In genomic region chr1:219527994-219528393, GRCh38 we compare ENCODE assay signal across 17 cellular contexts.
A peak's percentile ranks its signal among the peaks of the same experiment; 100 is the strongest.
DNase-seq lines count a peak whose midpoint lies in the region; ATAC-seq, FAIRE-seq and TF ChIP-seq lines count a peak whose summit lies in the region.
"Had no signal": no experiment of that assay in that cellular context is flagged by ENCODE, and none has a peak within 500 bp of the region (broad histone marks: within the 10 kb centered on the region; RNA-seq: fewer than 3 reads in every experiment).

No MANE protein-coding gene starts in this region.

- peaks cover 14% of the 10 kb centered on the region for H3F3A ChIP-seq in neural progenitor cell (ENCODE audit: low read depth)

- POLR2A ChIA-PET in K562 (lab: Yijun Ruan, JAX) = interaction anchor here (0.7 kb wide), 1 partner anchor 1393 kb away, joined by 3 read pairs; no protein-coding TSS in a partner anchor

- H4K20me1 ChIP-seq in K562 (replicated peaks; ENCODE audit: control insufficient read depth, insufficient read depth, low read length) = no peaks in the 10 kb centered on the region
- no peaks in the 10 kb centered on the region for H4K20me1 ChIP-seq in neural progenitor cell (ENCODE audit: low read depth)
- H4K20me1 ChIP-seq: BLaER1 had no signal

- TF ChIP-seq CTCF in K562 (IDR thresholded peaks at IDR 0.05 in 2 of 3, conservative IDR thresholded peaks at IDR 0.05 in 1 of 3; ENCODE audit: insufficient read depth in 2 of 3, low read depth in 1 of 3, low read length in 3 of 3) = no peak
- TF ChIP-seq CTCF in neural progenitor cell (IDR thresholded peaks at IDR 0.05) = no peak

- H3K27ac ChIP-seq in K562 (ENCODE audit: extremely low read depth, low read depth, low read length) (no peak overlapping the region), neural progenitor cell (peak overlapping the region; percentile 81), aorta (ENCODE audit: low read depth in 1 of 2, low read length in 2 of 2) (no peak overlapping the region)
- H3K27ac ChIP-seq: 22Rv1, BLaER1 had no signal

- H2AFZ ChIP-seq in K562 (ENCODE audit: low read depth, low read length) = no peak overlapping the region
- H2AFZ ChIP-seq in neural progenitor cell (replicated peaks) = no peak overlapping the region

- no peak for TF ChIP-seq EP300 in K562 (IDR thresholded peaks at IDR 0.05; ENCODE audit: low read length)

- H3K36me3 Mint-ChIP-seq in neural progenitor cell = no peaks in the 10 kb centered on the region
- H3K36me3 Mint-ChIP-seq: CD14-positive monocyte; CD4-positive, alpha-beta memory T cell had no signal

- no peak for TF ChIP-seq POLR2A in K562 (conservative IDR thresholded peaks at IDR 0.05)

- no peak overlapping the region for H3K4me3 Mint-ChIP-seq in neural progenitor cell
- H3K4me3 Mint-ChIP-seq: CD14-positive monocyte; CD4-positive, alpha-beta memory T cell; H9 had no signal

- CTCF ChIA-PET in K562 (lab: Yijun Ruan, JAX; ENCODE audit: low intra/inter-chr PET ratio) = no interaction called here

- no peak for ATAC-seq in K562
- ATAC-seq in aorta (ENCODE audit: low FRiP score) = no peak
- no peak for ATAC-seq in GM21786 (IDR thresholded peaks at IDR 0.05; ENCODE audit: unreplicated experiment)
- ATAC-seq: GM12878 had no signal

- no peaks in the 10 kb centered on the region for H3K79me2 ChIP-seq in K562 (ENCODE audit: control insufficient read depth, insufficient read depth, low read length)
- H3K79me2 ChIP-seq in neural progenitor cell (ENCODE audit: low read depth) = no peaks in the 10 kb centered on the region

- H3K4me1 ChIP-seq in K562 (replicated peaks in 1 of 2; ENCODE audit: control insufficient read depth in 2 of 2, insufficient read depth in 2 of 2, low read length in 2 of 2) = no peaks in the 10 kb centered on the region
- peaks cover 11% of the 10 kb centered on the region for H3K4me1 ChIP-seq in neural progenitor cell
- no peaks in the 10 kb centered on the region for H3K4me1 ChIP-seq in aorta (ENCODE audit: control insufficient read depth in 1 of 2, insufficient read depth in 2 of 2, low read length in 2 of 2)

- no peaks in the 10 kb centered on the region for H3K27me3 ChIP-seq in K562 (ENCODE audit: control insufficient read depth in 2 of 2, insufficient read depth in 2 of 2, low read length in 2 of 2)
- H3K27me3 ChIP-seq in neural progenitor cell = no peaks in the 10 kb centered on the region
- no peaks in the 10 kb centered on the region for H3K27me3 ChIP-seq in aorta (ENCODE audit: control insufficient read depth in 1 of 2, insufficient read depth in 2 of 2, low read length in 1 of 2)
- H3K27me3 ChIP-seq: BLaER1 had no signal

- in situ Hi-C loops in K562 (cut with MboI) = no loop called here

- no peak for FAIRE-seq in K562 (lab: Jason Lieb, UNC)
- FAIRE-seq: GM12878, H1 had no signal

- H3K9me3 Mint-ChIP-seq in neural progenitor cell = peaks cover 5% of the 10 kb centered on the region

- no peaks in the 10 kb centered on the region for H3K36me3 ChIP-seq in K562 (ENCODE audit: control insufficient read depth, insufficient read depth, low read length)
- no peaks in the 10 kb centered on the region for H3K36me3 ChIP-seq in neural progenitor cell
- H3K36me3 ChIP-seq in aorta (ENCODE audit: control insufficient read depth in 1 of 2, insufficient read depth in 2 of 2, low read length in 1 of 2) = no peaks in the 10 kb centered on the region
- H3K36me3 ChIP-seq: BLaER1 had no signal

- H3K27me3 Mint-ChIP-seq in neural progenitor cell (ENCODE audit: insufficient read depth, low read depth) = no peaks in the 10 kb centered on the region

- H3K9me1 ChIP-seq in K562 (ENCODE audit: control insufficient read depth, insufficient read depth, low read length) = no peaks in the 10 kb centered on the region

- H3K9ac ChIP-seq in K562 (ENCODE audit: insufficient read depth in 1 of 2, low read depth in 2 of 2, low read length in 2 of 2) (no peak overlapping the region), neural progenitor cell (no peak overlapping the region)
- H3K9ac ChIP-seq: BLaER1 had no signal

- DNase-seq in DMS 273 (lab: John Stamatoyannopoulos, UW; ENCODE audit: unreplicated experiment) (peak; percentile 21), DMS 273 treated with DMSO at 0.1 percent for 48 hours (lab: John Stamatoyannopoulos, UW) (no peak), K562 (ENCODE audit: extremely low read depth in 1 of 4, low spot score in 3 of 4) (no peak), neural progenitor cell (ENCODE audit: low spot score) (no peak), aorta (no peak), NCI-H446 (lab: John Stamatoyannopoulos, UW) (no peak)
- DNase-seq: DMS53, DND-41, EL, H9 had no signal

- TF ChIP-seq RAD21 in K562 (CRISPR knock-in tag; conservative IDR thresholded peaks at IDR 0.05 in 1 of 2, IDR thresholded peaks at IDR 0.05 in 1 of 2) = no peak

- intact Hi-C loops in K562 (cut with micrococcal nuclease) = no loop called here
- intact Hi-C loops in aorta (cut with DNase I) = no loop called here

- H3K4me3 ChIP-seq in K562 (no peak overlapping the region), neural progenitor cell (no peak overlapping the region), aorta (ENCODE audit: low read length in 2 of 2) (no peak overlapping the region)
- H3K4me3 ChIP-seq: BLaER1, GM12878 had no signal

- H3K4me2 ChIP-seq in K562 (ENCODE audit: insufficient read depth, low read length) = no peak overlapping the region
- no peak overlapping the region for H3K4me2 ChIP-seq in neural progenitor cell
- H3K4me2 ChIP-seq: BLaER1 had no signal

- peaks cover 15% of the 10 kb centered on the region for H3K4me1 Mint-ChIP-seq in neural progenitor cell
- H3K4me1 Mint-ChIP-seq: CD4-positive, alpha-beta memory T cell had no signal

- H3K27ac Mint-ChIP-seq in neural progenitor cell = no peak overlapping the region
- H3K27ac Mint-ChIP-seq: CD14-positive monocyte; CD4-positive, alpha-beta memory T cell had no signal

- WGBS in K562 (ENCODE audit: insufficient coverage, low coverage, missing lambda C conversion rate) = 0% methylated on average over 3 of the region's 3 CpGs
- 92 to 94% methylated on average over 3 of the region's 3 CpGs for WGBS in aorta, 2 donors

- H3K9me3 ChIP-seq in K562 (replicated peaks; ENCODE audit: control insufficient read depth, insufficient read depth, low read depth, low read length) (no peaks in the 10 kb centered on the region), neural progenitor cell (ENCODE audit: low read depth) (no peaks in the 10 kb centered on the region), aorta (ENCODE audit: control insufficient read depth, low read length) (no peaks in the 10 kb centered on the region)
- H3K9me3 ChIP-seq: BLaER1 had no signal

- no TSS peak for BruUV-seq in K562 (replicated peaks; lab: Mats Ljungman, UMichigan)

TF ChIP-seq in K562, 482 proteins besides CTCF, POLR2A, EP300 and RAD21:
- TF ChIP-seq XRCC4 (IDR thresholded peaks at IDR 0.05; ENCODE audit: extremely low read depth, insufficient read depth, insufficient read length) (no peak), C11orf30 (IDR thresholded peaks at IDR 0.05; ENCODE audit: low read depth) (peak; percentile 37; the same call in 1 of the 2 replicates), ZNF316 (IDR thresholded peaks at IDR 0.05) (peak; percentile 38; the same call in 1 of the 2 replicates)
